22 cellular contexts compared by ENCODE assay signal in genomic region chr4:40209401-40209800, GRCh38. TPM values are rescaled to one million over a fixed set of nuclear protein-coding genes. Genes with fewer than 3 reads are reported as not detected.
DNase-seq lines count a peak whose midpoint lies in the region; ATAC-seq and TF ChIP-seq lines count a peak whose summit lies in the region.
"Had no signal": no experiment of that assay in that cellular context is flagged by ENCODE, and none has a peak within 500 bp of the region (broad histone marks: within the 10 kb centered on the region; RNA-seq: fewer than 3 reads in every experiment).

No MANE protein-coding gene starts in this region.

- H3K4me1 ChIP-seq in CD4-positive, alpha-beta memory T cell (ENCODE audit: insufficient read depth, low read length), result peaks cover 91% of the 10 kb centered on the region
- peaks cover 66% of the 10 kb centered on the region for H3K4me1 ChIP-seq in effector memory CD4-positive, alpha-beta T cell (ENCODE audit: control insufficient read depth, insufficient read depth, low read length, poor library complexity, severe bottlenecking)
- H3K4me1 ChIP-seq: adrenal gland, lower lobe of right lung had no signal

- peak overlapping the region; percentile 62 for H3K27ac ChIP-seq in CD4-positive, alpha-beta memory T cell (ENCODE audit: low read depth, low read length)
- peak overlapping the region; percentile 100 for H3K27ac ChIP-seq in effector memory CD4-positive, alpha-beta T cell (ENCODE audit: insufficient read depth, low read length, poor library complexity, severe bottlenecking)
- H3K27ac ChIP-seq: adrenal gland, KMS-11, lower lobe of right lung had no signal

- no peaks in the 10 kb centered on the region for H3K27me3 ChIP-seq in CD4-positive, alpha-beta memory T cell (ENCODE audit: insufficient read depth, low read length)
- H3K27me3 ChIP-seq in GM06990 (replicated peaks; ENCODE audit: control insufficient read depth, insufficient read depth, low read length), result no peaks in the 10 kb centered on the region
- H3K27me3 ChIP-seq in effector memory CD4-positive, alpha-beta T cell (replicated peaks; ENCODE audit: control insufficient read depth, insufficient read depth, low read length, poor library complexity, severe bottlenecking), result no peaks in the 10 kb centered on the region
- H3K27me3 ChIP-seq: adrenal gland, BE2C had no signal

- no peaks in the 10 kb centered on the region for H3K9me3 ChIP-seq in CD4-positive, alpha-beta memory T cell (ENCODE audit: control insufficient read depth in 1 of 2, low read length in 2 of 2)
- no peaks in the 10 kb centered on the region for H3K9me3 ChIP-seq in T-helper 17 cell (ENCODE audit: control insufficient read depth, low read length, poor library complexity, severe bottlenecking)
- no peaks in the 10 kb centered on the region for H3K9me3 ChIP-seq in effector memory CD4-positive, alpha-beta T cell (ENCODE audit: control insufficient read depth, low read length)
- H3K9me3 ChIP-seq: adrenal gland, BE2C, lower lobe of right lung had no signal

- H3K4me3 ChIP-seq in CD4-positive, alpha-beta memory T cell (ENCODE audit: low read length in 2 of 2), result no peak overlapping the region
- peak overlapping the region; percentile 35 for H3K4me3 ChIP-seq in GM06990 (replicated peaks; ENCODE audit: low read depth, low read length)
- H3K4me3 ChIP-seq in effector memory CD4-positive, alpha-beta T cell (ENCODE audit: insufficient read depth, low read depth, low read length, poor library complexity, severe bottlenecking), result peak overlapping the region; percentile 10
- H3K4me3 ChIP-seq: adrenal gland, lower lobe of right lung had no signal

- ATAC-seq in T-helper 17 cell, result no peak
- no peak for ATAC-seq in HG03439 (IDR thresholded peaks at IDR 0.05; ENCODE audit: unreplicated experiment)
- no peak for ATAC-seq in HG03135 (IDR thresholded peaks at IDR 0.05; ENCODE audit: unreplicated experiment)
- ATAC-seq: lower lobe of right lung, SK-N-SH treated with all-trans-retinoic acid at 6 μM for 48 hours had no signal

- intact Hi-C loops in CD4-positive, alpha-beta memory T cell (cut with micrococcal nuclease), result no loop called here

- peaks cover 68 to 91% (median 80%) of the 10 kb centered on the region in 4 donors for H3K4me1 Mint-ChIP-seq in CD4-positive, alpha-beta memory T cell
- peaks cover 72% of the 10 kb centered on the region for H3K4me1 Mint-ChIP-seq in T-helper 17 cell

- peak overlapping the region; percentile 52 to 91 (median 84) for H3K4me3 Mint-ChIP-seq in CD4-positive, alpha-beta memory T cell
- peak overlapping the region; percentile 79 for H3K4me3 Mint-ChIP-seq in T-helper 17 cell
- H3K4me3 Mint-ChIP-seq: H9 had no signal

- DNase-seq in CD4-positive, alpha-beta memory T cell, result peak in 1 of 5 donors; percentile 50
- no peak for DNase-seq in GM06990 (ENCODE audit: extremely low read depth, insufficient read length)
- no peak for DNase-seq in T-helper 17 cell
- DNase-seq in effector memory CD4-positive, alpha-beta T cell, result no peak
- DNase-seq in putamen (ENCODE audit: low spot score), result no peak
- DNase-seq: adrenal gland; BE2C; central memory CD4-positive, alpha-beta T cell; effector CD4-positive, alpha-beta T cell; H9; head of caudate nucleus; lower lobe of right lung; NCI-H1417 treated with DMSO at 0.1 percent for 48 hours; NCI-H2171 treated with DMSO at 0.1 percent for 48 hours; posterior cingulate gyrus; stimulated activated CD4-positive, alpha-beta T cell treated with anti-CD3 and anti-CD28 coated beads, Interleukin-4, amount 100 ng/mL, for 1 hour had no signal

- H3K36me3 Mint-ChIP-seq in CD4-positive, alpha-beta memory T cell, result peaks cover 54 to 73% of the 10 kb centered on the region in 2 donors
- H3K36me3 Mint-ChIP-seq in T-helper 17 cell (ENCODE audit: low read depth), result peaks cover 12% of the 10 kb centered on the region

- POLR2A ChIA-PET in CD4-positive, alpha-beta memory T cell (lab: Charles Lee; ENCODE audit: partially characterized antibody), result interaction anchor here (13.1 to 27.4 kb wide), 3 partner anchors 15 to 100 kb away, joined by 124 to 1182 read pairs (median 357); partner anchors contain the start of gene RHOH

- no peak for TF ChIP-seq CTCF in GM06990 (IDR thresholded peaks at IDR 0.05; ENCODE audit: insufficient read depth, low read length, poor library complexity, severe bottlenecking)

- H3K9me3 Mint-ChIP-seq in CD4-positive, alpha-beta memory T cell, result peaks cover 0 to 1% (median 0%) of the 10 kb centered on the region in 8 donors
- H3K9me3 Mint-ChIP-seq: H9 had no signal

- peak overlapping the region; percentile 91 to 100 (median 94) for H3K27ac Mint-ChIP-seq in CD4-positive, alpha-beta memory T cell
- peak overlapping the region; percentile 99 for H3K27ac Mint-ChIP-seq in T-helper 17 cell

- H3K27me3 Mint-ChIP-seq in CD4-positive, alpha-beta memory T cell, result no peaks in the 10 kb centered on the region
- no peaks in the 10 kb centered on the region for H3K27me3 Mint-ChIP-seq in T-helper 17 cell

- peaks cover 11% of the 10 kb centered on the region for H3K36me3 ChIP-seq in CD4-positive, alpha-beta memory T cell (ENCODE audit: insufficient read depth, low read length)
- H3K36me3 ChIP-seq in GM06990 (ENCODE audit: control insufficient read depth, insufficient read depth, low read length), result peaks cover 7% of the 10 kb centered on the region
- peaks cover 19% of the 10 kb centered on the region for H3K36me3 ChIP-seq in effector memory CD4-positive, alpha-beta T cell (ENCODE audit: control insufficient read depth, insufficient read depth, low read length)
- H3K36me3 ChIP-seq: adrenal gland, BE2C, lower lobe of right lung had no signal

- CTCF ChIA-PET in CD4-positive, alpha-beta memory T cell (lab: Charles Lee; ENCODE audit: partially characterized antibody), result interaction anchor here (1.4 to 3.3 kb wide), 2 partner anchors 18 to 21 kb away, joined by 4 to 31 read pairs; no protein-coding TSS in a partner anchor

RNA-seq across cellular contexts. Expression of gene RHOH, which starts 12.6 kb away (rescaled TPM):
- 100 to 1,000 TPM; 198 to 200 TPM for total RNA-seq in CD4-positive, alpha-beta memory T cell
- polyA plus RNA-seq in CD4-positive, alpha-beta memory T cell, result 100 to 1,000 TPM; 266 to 486 TPM
- 100 to 1,000 TPM; 439 to 459 TPM for total RNA-seq in T-helper 17 cell
- total RNA-seq: fibroblast of lung, myocyte had no signal
- polyA plus RNA-seq: fibroblast of lung had no signal

Comparison
In these comparisons a context has a peak if more than half of its experiments do, and no peak if none do; other contexts are left out.
1. H3K4me3 ChIP-seq: peak in GM06990 (single experiment) and effector memory CD4-positive, alpha-beta T cell (single experiment); none in CD4-positive, alpha-beta memory T cell (0 of 2).